In the genomic region with DNA sequence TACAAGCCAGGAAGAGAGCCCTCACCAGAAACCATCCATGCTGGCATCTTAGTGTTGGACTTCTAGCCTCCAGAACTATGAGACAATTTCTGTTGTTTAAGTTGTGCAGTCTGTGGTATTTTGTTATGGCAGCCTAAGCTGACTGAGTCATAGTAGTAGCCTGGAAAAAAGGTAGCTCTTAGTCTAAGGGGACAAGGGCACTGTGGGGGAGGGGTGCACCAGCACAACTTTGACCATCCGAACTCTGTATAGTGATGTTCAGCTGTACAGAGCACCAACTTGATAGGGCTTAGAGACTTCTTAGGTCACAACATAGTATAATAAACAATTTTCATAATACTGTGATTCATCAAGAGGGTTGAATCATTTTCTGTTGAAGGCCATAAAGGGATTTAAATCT, we compare ENCODE assay signal across 2 cellular contexts.
A peak's percentile ranks its signal among the peaks of the same experiment; 100 is the strongest.
TF ChIP-seq lines count a peak whose summit lies in the region.

No MANE protein-coding gene starts in this region.

TF ChIP-seq in HEK293, 187 proteins besides CTCF, POLR2A, EP300 and RAD21:
- TF ChIP-seq OSR2 (tag by site-specific recombination; IDR thresholded peaks at IDR 0.05), result 0 out of 2 replicates have a peak, but pooled peaks have one; percentile 14
- TF ChIP-seq ZNF600 (tag by site-specific recombination; IDR thresholded peaks at IDR 0.05), result peak; percentile 69
- TF ChIP-seq, protein P1, sequence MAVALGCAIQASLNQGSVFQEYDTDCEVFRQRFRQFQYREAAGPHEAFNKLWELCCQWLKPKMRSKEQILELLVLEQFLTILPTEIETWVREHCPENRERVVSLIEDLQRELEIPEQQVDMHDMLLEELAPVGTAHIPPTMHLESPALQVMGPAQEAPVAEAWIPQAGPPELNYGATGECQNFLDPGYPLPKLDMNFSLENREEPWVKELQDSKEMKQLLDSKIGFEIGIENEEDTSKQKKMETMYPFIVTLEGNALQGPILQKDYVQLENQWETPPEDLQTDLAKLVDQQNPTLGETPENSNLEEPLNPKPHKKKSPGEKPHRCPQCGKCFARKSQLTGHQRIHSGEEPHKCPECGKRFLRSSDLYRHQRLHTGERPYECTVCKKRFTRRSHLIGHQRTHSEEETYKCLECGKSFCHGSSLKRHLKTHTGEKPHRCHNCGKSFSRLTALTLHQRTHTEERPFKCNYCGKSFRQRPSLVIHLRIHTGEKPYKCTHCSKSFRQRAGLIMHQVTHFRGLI (tag by site-specific recombination; IDR thresholded peaks at IDR 0.05), result no peak
- TF ChIP-seq, protein P2, sequence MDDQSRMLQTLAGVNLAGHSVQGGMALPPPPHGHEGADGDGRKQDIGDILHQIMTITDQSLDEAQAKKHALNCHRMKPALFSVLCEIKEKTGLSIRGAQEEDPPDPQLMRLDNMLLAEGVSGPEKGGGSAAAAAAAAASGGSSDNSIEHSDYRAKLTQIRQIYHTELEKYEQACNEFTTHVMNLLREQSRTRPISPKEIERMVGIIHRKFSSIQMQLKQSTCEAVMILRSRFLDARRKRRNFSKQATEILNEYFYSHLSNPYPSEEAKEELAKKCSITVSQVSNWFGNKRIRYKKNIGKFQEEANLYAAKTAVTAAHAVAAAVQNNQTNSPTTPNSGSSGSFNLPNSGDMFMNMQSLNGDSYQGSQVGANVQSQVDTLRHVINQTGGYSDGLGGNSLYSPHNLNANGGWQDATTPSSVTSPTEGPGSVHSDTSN (CRISPR knock-in tag; IDR thresholded peaks at IDR 0.05), result no peak

TF ChIP-seq in K562, 482 proteins besides CTCF, POLR2A, EP300 and RAD21:
- TF ChIP-seq COPS2 (conservative IDR thresholded peaks at IDR 0.05) (no peak), HDAC6 (IDR thresholded peaks at IDR 0.05; ENCODE audit: low read depth, low read length) (no peak), BRD4 (IDR thresholded peaks at IDR 0.05) (no peak), ELF2 (CRISPR knock-in tag; IDR thresholded peaks at IDR 0.05) (no peak), ZNF778 (CRISPR knock-in tag; IDR thresholded peaks at IDR 0.05) (no peak), SREBF1 (IDR thresholded peaks at IDR 0.05; ENCODE audit: borderline replicate concordance, low read depth, low read length) (no peak), RHOXF2B (CRISPR knock-in tag; conservative IDR thresholded peaks at IDR 0.05) (no peak), HMGN3 (IDR thresholded peaks at IDR 0.05; ENCODE audit: borderline replicate concordance, extremely low read depth, insufficient read length, low read depth, low read length) (no peak)
- TF ChIP-seq, protein P3, sequence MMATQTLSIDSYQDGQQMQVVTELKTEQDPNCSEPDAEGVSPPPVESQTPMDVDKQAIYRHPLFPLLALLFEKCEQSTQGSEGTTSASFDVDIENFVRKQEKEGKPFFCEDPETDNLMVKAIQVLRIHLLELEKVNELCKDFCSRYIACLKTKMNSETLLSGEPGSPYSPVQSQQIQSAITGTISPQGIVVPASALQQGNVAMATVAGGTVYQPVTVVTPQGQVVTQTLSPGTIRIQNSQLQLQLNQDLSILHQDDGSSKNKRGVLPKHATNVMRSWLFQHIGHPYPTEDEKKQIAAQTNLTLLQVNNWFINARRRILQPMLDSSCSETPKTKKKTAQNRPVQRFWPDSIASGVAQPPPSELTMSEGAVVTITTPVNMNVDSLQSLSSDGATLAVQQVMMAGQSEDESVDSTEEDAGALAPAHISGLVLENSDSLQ (IDR thresholded peaks at IDR 0.05), result no peak
- TF ChIP-seq, protein P4, sequence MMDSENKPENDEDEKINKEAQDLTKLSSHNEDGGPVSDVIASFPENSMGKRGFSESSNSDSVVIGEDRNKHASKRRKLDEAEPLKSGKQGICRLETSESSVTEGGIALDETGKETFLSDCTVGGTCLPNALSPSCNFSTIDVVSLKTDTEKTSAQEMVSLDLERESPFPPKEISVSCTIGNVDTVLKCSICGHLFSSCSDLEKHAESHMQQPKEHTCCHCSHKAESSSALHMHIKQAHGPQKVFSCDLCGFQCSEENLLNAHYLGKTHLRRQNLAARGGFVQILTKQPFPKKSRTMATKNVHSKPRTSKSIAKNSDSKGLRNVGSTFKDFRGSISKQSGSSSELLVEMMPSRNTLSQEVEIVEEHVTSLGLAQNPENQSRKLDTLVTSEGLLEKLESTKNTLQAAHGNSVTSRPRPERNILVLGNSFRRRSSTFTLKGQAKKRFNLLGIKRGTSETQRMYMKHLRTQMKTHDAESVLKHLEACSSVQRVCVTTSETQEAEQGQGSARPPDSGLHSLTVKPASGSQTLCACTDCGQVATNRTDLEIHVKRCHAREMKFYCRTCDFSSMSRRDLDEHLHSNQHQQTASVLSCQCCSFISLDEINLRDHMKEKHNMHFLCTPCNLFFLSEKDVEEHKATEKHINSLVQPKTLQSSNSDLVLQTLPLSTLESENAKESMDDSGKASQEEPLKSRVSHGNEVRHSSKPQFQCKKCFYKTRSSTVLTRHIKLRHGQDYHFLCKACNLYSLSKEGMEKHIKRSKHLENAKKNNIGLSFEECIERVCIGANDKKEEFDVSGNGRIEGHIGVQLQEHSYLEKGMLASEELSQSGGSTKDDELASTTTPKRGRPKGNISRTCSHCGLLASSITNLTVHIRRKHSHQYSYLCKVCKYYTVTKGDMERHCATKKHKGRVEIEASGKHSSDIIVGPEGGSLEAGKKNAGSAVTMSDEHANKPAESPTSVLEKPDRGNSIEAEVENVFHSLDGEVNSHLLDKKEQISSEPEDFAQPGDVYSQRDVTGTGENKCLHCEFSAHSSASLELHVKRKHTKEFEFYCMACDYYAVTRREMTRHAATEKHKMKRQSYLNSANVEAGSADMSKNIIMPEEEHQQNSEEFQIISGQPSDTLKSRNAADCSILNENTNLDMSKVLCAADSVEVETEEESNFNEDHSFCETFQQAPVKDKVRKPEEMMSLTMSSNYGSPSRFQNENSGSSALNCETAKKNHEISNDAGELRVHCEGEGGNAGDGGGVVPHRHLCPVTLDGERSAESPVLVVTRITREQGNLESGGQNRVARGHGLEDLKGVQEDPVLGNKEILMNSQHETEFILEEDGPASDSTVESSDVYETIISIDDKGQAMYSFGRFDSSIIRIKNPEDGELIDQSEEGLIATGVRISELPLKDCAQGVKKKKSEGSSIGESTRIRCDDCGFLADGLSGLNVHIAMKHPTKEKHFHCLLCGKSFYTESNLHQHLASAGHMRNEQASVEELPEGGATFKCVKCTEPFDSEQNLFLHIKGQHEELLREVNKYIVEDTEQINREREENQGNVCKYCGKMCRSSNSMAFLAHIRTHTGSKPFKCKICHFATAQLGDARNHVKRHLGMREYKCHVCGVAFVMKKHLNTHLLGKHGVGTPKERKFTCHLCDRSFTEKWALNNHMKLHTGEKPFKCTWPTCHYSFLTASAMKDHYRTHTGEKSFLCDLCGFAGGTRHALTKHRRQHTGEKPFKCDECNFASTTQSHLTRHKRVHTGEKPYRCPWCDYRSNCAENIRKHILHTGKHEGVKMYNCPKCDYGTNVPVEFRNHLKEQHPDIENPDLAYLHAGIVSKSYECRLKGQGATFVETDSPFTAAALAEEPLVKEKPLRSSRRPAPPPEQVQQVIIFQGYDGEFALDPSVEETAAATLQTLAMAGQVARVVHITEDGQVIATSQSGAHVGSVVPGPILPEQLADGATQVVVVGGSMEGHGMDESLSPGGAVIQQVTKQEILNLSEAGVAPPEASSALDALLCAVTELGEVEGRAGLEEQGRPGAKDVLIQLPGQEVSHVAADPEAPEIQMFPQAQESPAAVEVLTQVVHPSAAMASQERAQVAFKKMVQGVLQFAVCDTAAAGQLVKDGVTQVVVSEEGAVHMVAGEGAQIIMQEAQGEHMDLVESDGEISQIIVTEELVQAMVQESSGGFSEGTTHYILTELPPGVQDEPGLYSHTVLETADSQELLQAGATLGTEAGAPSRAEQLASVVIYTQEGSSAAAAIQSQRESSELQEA (IDR thresholded peaks at IDR 0.05; ENCODE audit: low read depth), result no peak
- TF ChIP-seq, protein P5, sequence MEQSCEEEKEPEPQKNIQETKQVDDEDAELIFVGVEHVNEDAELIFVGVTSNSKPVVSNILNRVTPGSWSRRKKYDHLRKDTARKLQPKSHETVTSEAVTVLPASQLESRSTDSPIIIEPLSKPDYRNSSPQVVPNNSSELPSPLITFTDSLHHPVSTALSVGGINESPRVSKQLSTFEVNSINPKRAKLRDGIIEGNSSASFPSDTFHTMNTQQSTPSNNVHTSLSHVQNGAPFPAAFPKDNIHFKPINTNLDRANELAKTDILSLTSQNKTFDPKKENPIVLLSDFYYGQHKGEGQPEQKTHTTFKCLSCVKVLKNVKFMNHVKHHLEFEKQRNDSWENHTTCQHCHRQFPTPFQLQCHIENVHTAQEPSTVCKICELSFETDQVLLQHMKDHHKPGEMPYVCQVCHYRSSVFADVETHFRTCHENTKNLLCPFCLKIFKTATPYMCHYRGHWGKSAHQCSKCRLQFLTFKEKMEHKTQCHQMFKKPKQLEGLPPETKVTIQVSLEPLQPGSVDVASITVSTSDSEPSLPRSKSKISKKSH (CRISPR knock-in tag; IDR thresholded peaks at IDR 0.05), result no peak
